Comparison of ENCODE assay signal across 16 cellular contexts in genomic region chr16:83402969-83403368, GRCh38.
DNase-seq lines count a peak whose midpoint lies in the region; ATAC-seq and TF ChIP-seq lines count a peak whose summit lies in the region.
"Had no signal": no experiment of that assay in that cellular context is flagged by ENCODE, and none has a peak within 500 bp of the region (broad histone marks: within the 10 kb centered on the region; RNA-seq: fewer than 3 reads in every experiment).

No MANE protein-coding gene starts in this region.

- ATAC-seq in HG03135 (IDR thresholded peaks at IDR 0.05; ENCODE audit: unreplicated experiment): no peak
- no peak for ATAC-seq in HG03354 (IDR thresholded peaks at IDR 0.05; ENCODE audit: poor library complexity, severe bottlenecking, unreplicated experiment)
- ATAC-seq in GM21515 (IDR thresholded peaks at IDR 0.05; ENCODE audit: unreplicated experiment): no peak
- ATAC-seq: heart right ventricle had no signal

- TF ChIP-seq CTCF in cardiac fibroblast (IDR thresholded peaks at IDR 0.05; ENCODE audit: low read depth, low read length): no peak

- H3K4me3 ChIP-seq in cardiac fibroblast (replicated peaks in 1 of 2; ENCODE audit: low read depth in 2 of 2, low read length in 2 of 2): no peak overlapping the region
- H3K4me3 ChIP-seq: heart right ventricle had no signal

- peak; percentile 49 for DNase-seq in GM03348 (ENCODE audit: low spot score)
- DNase-seq in NCI-H526 (lab: John Stamatoyannopoulos, UW): peak; percentile 18 to 37
- DNase-seq in cardiac fibroblast (ENCODE audit: low read depth in 2 of 2): peak; percentile 27 to 61
- DNase-seq in myocyte (ENCODE audit: low read depth): peak; percentile 66
- DNase-seq in T1000 (lab: John Stamatoyannopoulos, UW): no peak
- DNase-seq: activated CD4-positive, CD25-positive, alpha-beta regulatory T cell; activated T-cell treated with anti-CD3 and anti-CD28 coated beads, Interleukin-2, amount 50 U/mL, for 24 hours; amniotic stem cell; C1 segment of cervical spinal cord; effector CD8-positive, alpha-beta T cell; heart right ventricle; NCI-H510A; stimulated activated CD4-positive, alpha-beta T cell treated with anti-CD3 and anti-CD28 coated beads, Interleukin-4, amount 100 ng/mL, for 1 hour had no signal
